In the genomic region with DNA sequence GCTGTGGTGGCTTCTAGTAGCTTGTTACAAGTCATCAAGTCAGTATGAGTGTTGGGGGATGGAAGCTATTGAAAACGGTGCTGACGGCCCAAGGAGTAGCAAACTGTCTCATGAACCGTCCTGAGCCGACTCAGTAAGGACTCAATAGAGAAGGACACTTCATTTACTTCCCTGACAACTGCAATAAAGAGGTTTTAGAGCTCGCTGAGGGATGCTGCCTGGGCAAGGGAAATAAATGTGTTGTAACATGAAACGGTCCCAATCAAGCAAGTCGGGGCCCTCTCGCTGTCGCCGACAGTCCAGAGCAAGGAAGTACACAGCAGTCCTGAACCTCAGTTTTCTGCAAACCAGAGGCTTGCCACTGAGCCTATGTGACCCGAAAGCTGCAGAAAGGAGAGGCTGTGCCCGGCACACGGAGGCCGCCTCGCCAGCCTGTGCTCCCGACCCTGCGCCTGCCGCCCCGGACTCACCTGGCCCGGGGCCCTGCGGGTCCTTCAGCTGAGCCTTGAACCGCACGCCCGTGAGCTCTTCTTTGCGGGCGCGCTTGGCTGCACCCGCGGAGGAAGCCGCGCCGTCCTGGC, we compare ENCODE assay signal across 8 cellular contexts. TPM values are rescaled to one million over a fixed set of nuclear protein-coding genes. Genes with fewer than 3 reads are reported as not detected.
DNase-seq lines count a peak whose midpoint lies in the region; ATAC-seq and TF ChIP-seq lines count a peak whose summit lies in the region.

No MANE protein-coding gene starts in this region.

- ATAC-seq in activated T-cell treated with anti-CD3 and anti-CD28 coated beads, Interleukin-2, amount 50 U/mL, for 4 hours: peak; percentile 8 to 26
- ATAC-seq in left lung: peak; percentile 22
- no peak for ATAC-seq in GM21367 (IDR thresholded peaks at IDR 0.05; ENCODE audit: unreplicated experiment)

- H3K4me1 Mint-ChIP-seq in activated T-cell treated with anti-CD3 and anti-CD28 coated beads, Interleukin-2, amount 50 U/mL, for 4 hours (ENCODE audit: low read depth): peaks cover 41% of the 10 kb centered on the region

- in situ Hi-C loops in astrocyte of the spinal cord (cut with HindIII; ENCODE audit: low sequenced_read_pairs): no loop called here
- in situ Hi-C loops in transverse colon (cut with MboI; ENCODE audit: low pct_ligation_motif_present in 1 of 4, low pct_unique_long_range_greater_than_20kb in 1 of 4, low sequenced_read_pairs in 3 of 4): no loop called here

- no peak for TF ChIP-seq EP300 in transverse colon (IDR thresholded peaks at IDR 0.05; ENCODE audit: low read depth)

- intact Hi-C loops in left lung (cut with DNase I) (no loop called here), transverse colon (cut with DNase I; ENCODE audit: low total_unique reads) (no loop called here)

- H3K36me3 ChIP-seq in HUES6 (ENCODE audit: control insufficient read depth, insufficient read depth, low read length) (peaks cover 17% of the 10 kb centered on the region), left lung (no peaks in the 10 kb centered on the region), transverse colon (no peaks in the 10 kb centered on the region)

- peak overlapping the region; percentile 89 for H3K9ac ChIP-seq in HUES6 (ENCODE audit: low read length)

- H3K9me3 ChIP-seq in HUES6 (ENCODE audit: control insufficient read depth, insufficient read depth, low read depth, low read length): peaks cover 7% of the 10 kb centered on the region; the same call in 1 of the 2 replicates
- H3K9me3 ChIP-seq in left lung: no peaks in the 10 kb centered on the region
- H3K9me3 ChIP-seq in transverse colon: no peaks in the 10 kb centered on the region

- 1% methylated on average over 32 of the region's 32 CpGs; no CpG with 5 or more reads in 1 of the 2 donors for WGBS in transverse colon (ENCODE audit: low coverage in 1 of 2), 2 donors

- H3K27me3 ChIP-seq in HUES6 (ENCODE audit: control insufficient read depth, insufficient read depth, low read length): no peaks in the 10 kb centered on the region
- peaks cover 0 to 6% of the 10 kb centered on the region in 2 donors for H3K27me3 ChIP-seq in left lung
- no peaks in the 10 kb centered on the region for H3K27me3 ChIP-seq in transverse colon

- peaks cover 27% of the 10 kb centered on the region for H3K36me3 Mint-ChIP-seq in activated T-cell treated with anti-CD3 and anti-CD28 coated beads, Interleukin-2, amount 50 U/mL, for 4 hours (ENCODE audit: insufficient read depth)

- peaks cover 3% of the 10 kb centered on the region for H3K27me3 Mint-ChIP-seq in activated T-cell treated with anti-CD3 and anti-CD28 coated beads, Interleukin-2, amount 50 U/mL, for 4 hours (ENCODE audit: low read depth)

- peak overlapping the region; percentile 72 for H3K27ac ChIP-seq in HUES6 (ENCODE audit: low read depth, low read length)
- H3K27ac ChIP-seq in left lung: peak overlapping the region in 1 of 2 donors; percentile 82
- peak overlapping the region in 2 of 4 donors; percentile 86 to 93 for H3K27ac ChIP-seq in transverse colon

- peak overlapping the region; percentile 89 for H3K4me3 Mint-ChIP-seq in activated T-cell treated with anti-CD3 and anti-CD28 coated beads, Interleukin-2, amount 50 U/mL, for 4 hours

- TF ChIP-seq POLR2A in transverse colon (IDR thresholded peaks at IDR 0.05): no peak

- H3K4me3 ChIP-seq in HUES6 (ENCODE audit: low read depth, low read length) (peak overlapping the region; percentile 100), astrocyte of the spinal cord (ENCODE audit: low read depth, low read length) (peak overlapping the region; percentile 86), left lung (peak overlapping the region; percentile 95 to 99), transverse colon (peak overlapping the region; percentile 78 to 97 (median 84))

- peaks cover 14% of the 10 kb centered on the region for H3K4me1 ChIP-seq in HUES6 (ENCODE audit: control insufficient read depth, insufficient read depth, low read length)
- H3K4me1 ChIP-seq in left lung: peaks cover 11 to 20% of the 10 kb centered on the region in 2 donors
- peaks cover 0 to 21% (median 14%) of the 10 kb centered on the region in 4 donors for H3K4me1 ChIP-seq in transverse colon

- no peaks in the 10 kb centered on the region for H3K9me3 Mint-ChIP-seq in activated T-cell treated with anti-CD3 and anti-CD28 coated beads, Interleukin-2, amount 50 U/mL, for 4 hours

- TF ChIP-seq CTCF in astrocyte of the spinal cord (IDR thresholded peaks at IDR 0.05; ENCODE audit: low read depth, low read length) (no peak), left lung (IDR thresholded peaks at IDR 0.05) (no peak), transverse colon (IDR thresholded peaks at IDR 0.05) (no peak)

- peak; percentile 7 for DNase-seq in activated T-cell treated with anti-CD3 and anti-CD28 coated beads, Interleukin-2, amount 50 U/mL, for 4 hours
- DNase-seq in activated T-cell treated with anti-CD3 and anti-CD28 coated beads, Interleukin-2, amount 50 U/mL, for 48 hours: no peak
- DNase-seq in astrocyte of the spinal cord (ENCODE audit: low read depth, low spot score) (peak; percentile 10), left lung (no peak), transverse colon (no peak), GOT3 (lab: John Stamatoyannopoulos, UW) (no peak)

RNA-seq across cellular contexts. Expression of a gene that starts 0.4 kb away (rescaled TPM):
- 10 to 100 TPM; 46.2 to 54.5 (median 53.7) TPM for total RNA-seq in activated T-cell treated with anti-CD3 and anti-CD28 coated beads, Interleukin-2, amount 50 U/mL, for 4 hours
- total RNA-seq in left lung (10 to 100 TPM; 13.7 to 15.7 TPM), transverse colon (1 to 10 TPM; 6.4 to 8.7 (median 7.3) TPM)

RNA-seq across cellular contexts. Expression of a gene that starts 20.1 kb away (rescaled TPM):
- 10 to 100 TPM; 12.8 to 15.3 (median 14.7) TPM for total RNA-seq in activated T-cell treated with anti-CD3 and anti-CD28 coated beads, Interleukin-2, amount 50 U/mL, for 4 hours
- total RNA-seq in left lung (10 to 100 TPM; 21.8 to 29.8 TPM), transverse colon (10 to 100 TPM in 3 of 4 donors, 1 to 10 TPM in 1; 8.6 to 44.1 (median 33.8) TPM)

Comparison
In these comparisons a context has a peak if more than half of its experiments do, and no peak if none do; other contexts are left out.
1. DNase-seq: peak in activated T-cell treated with anti-CD3 and anti-CD28 coated beads, Interleukin-2, amount 50 U/mL, for 4 hours (single experiment) and astrocyte of the spinal cord (single experiment); none in activated T-cell treated with anti-CD3 and anti-CD28 coated beads, Interleukin-2, amount 50 U/mL, for 48 hours (0 of 2), left lung (0 of 2), transverse colon (single experiment) and GOT3 (single experiment).
2. Peak in every context shown above with its lines, with median percentiles within 50 percentile points of each other: H3K4me3 ChIP-seq.